38 cellular contexts compared by ENCODE assay signal in genomic region chr5:38605610-38606009, GRCh38. TPM values are rescaled to one million over a fixed set of nuclear protein-coding genes. Genes with fewer than 3 reads are reported as not detected.
"Had no signal": no experiment of that assay in that cellular context is flagged by ENCODE, and none has a peak within 500 bp of the region (broad histone marks: within the 10 kb centered on the region; RNA-seq: fewer than 3 reads in every experiment).

No MANE protein-coding gene starts in this region.

- H3K4me3 ChIP-seq: adrenal gland, body of pancreas, breast epithelium had no signal

- H3K36me3 ChIP-seq: adrenal gland, brain microvascular endothelial cell, breast epithelium had no signal

- H3K36me3 Mint-ChIP-seq: activated CD4-positive, alpha-beta memory T cell treated with anti-CD3 and anti-CD28 coated beads for 36 hours; activated naive CD4-positive, alpha-beta T cell treated with anti-CD3 and anti-CD28 coated beads, Interleukin-2, amount 50 U/mL, for 72 hours; activated naive CD8-positive, alpha-beta T cell treated with anti-CD3 and anti-CD28 coated beads for 36 hours; T-cell had no signal

- H3K9me3 ChIP-seq: adrenal gland, body of pancreas, breast epithelium had no signal

- H3K4me1 ChIP-seq: breast epithelium had no signal

- H3K4me1 Mint-ChIP-seq: activated B cell treated with CpG ODN at 0.5 μM for 24 hours; activated CD4-positive, alpha-beta T cell treated with anti-CD3 and anti-CD28 coated beads, Interleukin-2, amount 10 ng/mL, durations not matched to agents 24 days and 14 days; activated naive CD8-positive, alpha-beta T cell treated with anti-CD3 and anti-CD28 coated beads for 36 hours; activated T-helper 17 cell treated with anti-CD3 and anti-CD28 coated beads, Interleukin-2, amount 50 U/mL, for 72 hours; central memory CD8-positive, alpha-beta T cell; T-cell; T-helper 17 cell had no signal

- DNase-seq: activated B cell treated with CpG ODN at 0.5 μM for 24 hours; activated CD4-positive, alpha-beta memory T cell treated with anti-CD3 and anti-CD28 coated beads for 36 hours; activated CD4-positive, alpha-beta T cell treated with anti-CD3 and anti-CD28 coated beads for 4 hours; activated CD4-positive, alpha-beta T cell treated with anti-CD3 and anti-CD28 coated beads, Interleukin-2, amount 10 ng/mL, durations not matched to agents 24 days and 14 days; activated CD4-positive, alpha-beta T cell treated with anti-CD3 and anti-CD28 coated beads, Interleukin-2, amount 50 U/mL, for 1 hour; activated CD4-positive, alpha-beta T cell treated with anti-CD3 and anti-CD28 coated beads, Interleukin-2, amount 50 U/mL, for 4 hours; activated CD4-positive, CD25-positive, alpha-beta regulatory T cell treated with anti-CD3 and anti-CD28 coated beads, Interleukin-2, amount 50 U/mL, for 72 hours; activated CD8-positive, alpha-beta memory T cell treated with anti-CD3 and anti-CD28 coated beads, Interleukin-2, amount 50 U/mL, for 4 hours; activated CD8-positive, alpha-beta T cell treated with anti-CD3 and anti-CD28 coated beads for 36 hours; activated effector memory CD4-positive, alpha-beta T cell treated with anti-CD3 and anti-CD28 coated beads, Interleukin-2, amount 50 U/mL, for 16 hours; activated gamma-delta T cell treated with Interleukin-2 at 50 U/mL for 16 hours; activated naive CD4-positive, alpha-beta T cell; activated naive CD4-positive, alpha-beta T cell treated with anti-CD3 and anti-CD28 coated beads for 36 hours; activated naive CD4-positive, alpha-beta T cell treated with anti-CD3 and anti-CD28 coated beads, Interleukin-2, amount 50 U/mL, for 16 hours; activated naive CD8-positive, alpha-beta T cell treated with anti-CD3 and anti-CD28 coated beads for 36 hours; activated T-cell treated with anti-CD3 and anti-CD28 coated beads for 4 hours; activated T-cell treated with anti-CD3 and anti-CD28 coated beads, Interleukin-2, amount 50 U/mL, for 1 hour; activated T-cell treated with anti-CD3 and anti-CD28 coated beads, Interleukin-2, amount 50 U/mL, for 4 hours; activated T-cell treated with anti-CD3 and anti-CD28 coated beads, Interleukin-2, amount 50 U/mL, for 72 hours; adrenal gland; amniotic stem cell; aorta; body of pancreas; brain microvascular endothelial cell; caudate nucleus; cerebellar nuclear complex; T-cell; T-helper 17 cell had no signal

- H3K27me3 ChIP-seq: adrenal gland, body of pancreas, brain microvascular endothelial cell, breast epithelium had no signal

- H3K9me3 Mint-ChIP-seq: activated B cell treated with CpG ODN at 0.5 μM for 24 hours; activated CD4-positive, alpha-beta memory T cell treated with anti-CD3 and anti-CD28 coated beads for 36 hours; activated CD4-positive, alpha-beta T cell treated with anti-CD3 and anti-CD28 coated beads, Interleukin-2, amount 10 ng/mL, durations not matched to agents 24 days and 14 days; activated CD8-positive, alpha-beta T cell treated with anti-CD3 and anti-CD28 coated beads for 36 hours; activated naive CD4-positive, alpha-beta T cell treated with anti-CD3 and anti-CD28 coated beads for 36 hours; activated naive CD8-positive, alpha-beta T cell treated with anti-CD3 and anti-CD28 coated beads for 36 hours; activated T-cell treated with anti-CD3 and anti-CD28 coated beads, Interleukin-2, amount 50 U/mL, for 4 hours; activated T-cell treated with anti-CD3 and anti-CD28 coated beads, Interleukin-2, amount 50 U/mL, for 72 hours; activated T-helper 1 cell treated with anti-CD3 and anti-CD28 coated beads, Interleukin-12 subunit alpha, Interleukin-12 subunit beta, Interleukin-2, Interleukin-4 antibody, amounts not matched to agents 30 ng/mL and 10 ng/mL and 1 ng/mL, durations not matched to agents 14 hours and 24 hours and 36 hours; activated T-helper 17 cell treated with anti-CD3 and anti-CD28 coated beads, Interleukin-2, amount 50 U/mL, for 72 hours; central memory CD8-positive, alpha-beta T cell; T-cell had no signal

- FAIRE-seq: astrocyte, TTC549 had no signal

- H3K4me3 Mint-ChIP-seq: activated B cell treated with CpG ODN at 0.5 μM for 24 hours; activated CD4-positive, alpha-beta memory T cell treated with anti-CD3 and anti-CD28 coated beads for 36 hours; activated CD4-positive, alpha-beta T cell treated with anti-CD3 and anti-CD28 coated beads, Interleukin-2, amount 10 ng/mL, durations not matched to agents 24 days and 14 days; activated CD8-positive, alpha-beta T cell treated with anti-CD3 and anti-CD28 coated beads for 36 hours; activated naive CD4-positive, alpha-beta T cell treated with anti-CD3 and anti-CD28 coated beads for 36 hours; activated naive CD8-positive, alpha-beta T cell treated with anti-CD3 and anti-CD28 coated beads for 36 hours; activated T-cell treated with anti-CD3 and anti-CD28 coated beads, Interleukin-2, amount 50 U/mL, for 4 hours; activated T-cell treated with anti-CD3 and anti-CD28 coated beads, Interleukin-2, amount 50 U/mL, for 72 hours; activated T-helper 1 cell treated with anti-CD3 and anti-CD28 coated beads, Interleukin-12 subunit alpha, Interleukin-12 subunit beta, Interleukin-2, Interleukin-4 antibody, amounts not matched to agents 30 ng/mL and 10 ng/mL and 1 ng/mL, durations not matched to agents 14 hours and 24 hours and 36 hours; activated T-helper 17 cell treated with anti-CD3 and anti-CD28 coated beads, Interleukin-2, amount 50 U/mL, for 72 hours; central memory CD8-positive, alpha-beta T cell; T-cell; T-helper 17 cell had no signal

- H3K27ac Mint-ChIP-seq: activated B cell treated with CpG ODN at 0.5 μM for 24 hours; activated CD4-positive, alpha-beta memory T cell treated with anti-CD3 and anti-CD28 coated beads for 36 hours; activated CD4-positive, alpha-beta T cell treated with anti-CD3 and anti-CD28 coated beads, Interleukin-2, amount 10 ng/mL, durations not matched to agents 24 days and 14 days; activated CD8-positive, alpha-beta T cell treated with anti-CD3 and anti-CD28 coated beads for 36 hours; activated naive CD4-positive, alpha-beta T cell treated with anti-CD3 and anti-CD28 coated beads for 36 hours; activated naive CD4-positive, alpha-beta T cell treated with anti-CD3 and anti-CD28 coated beads, Interleukin-2, amount 50 U/mL, for 72 hours; activated naive CD8-positive, alpha-beta T cell treated with anti-CD3 and anti-CD28 coated beads for 36 hours; activated T-cell treated with anti-CD3 and anti-CD28 coated beads, Interleukin-2, amount 50 U/mL, for 72 hours; activated T-helper 1 cell treated with anti-CD3 and anti-CD28 coated beads, Interleukin-12 subunit alpha, Interleukin-12 subunit beta, Interleukin-2, Interleukin-4 antibody, amounts not matched to agents 30 ng/mL and 10 ng/mL and 1 ng/mL, durations not matched to agents 14 hours and 24 hours and 36 hours; activated T-helper 17 cell treated with anti-CD3 and anti-CD28 coated beads, Interleukin-2, amount 50 U/mL, for 72 hours; T-cell; T-helper 17 cell had no signal

- H3K27ac ChIP-seq: adrenal gland, brain microvascular endothelial cell, breast epithelium had no signal

RNA-seq across cellular contexts. Expression of gene LIFR, which starts 49.2 kb away (rescaled TPM):
- total RNA-seq: activated B cell treated with CpG ODN at 0.5 μM for 24 hours; activated CD8-positive, alpha-beta memory T cell treated with anti-CD3 and anti-CD28 coated beads for 36 hours; activated CD8-positive, alpha-beta T cell treated with anti-CD3 and anti-CD28 coated beads for 36 hours; activated naive CD8-positive, alpha-beta T cell treated with anti-CD3 and anti-CD28 coated beads for 36 hours; T-helper 1 cell treated with Interleukin-12 subunit alpha and Interleukin-12 subunit beta and Interleukin-4 antibody, amounts not matched to agents 30 ng/mL and 1 ng/mL, for 36 hours; T-helper 2 cell treated with Interferon-gamma antibody and Interleukin-4, amounts not matched to agents 100 ng/mL and 5 ng/mL, for 36 hours had no signal
